ENCODE assay signal across 21 cellular contexts in the genomic region with DNA sequence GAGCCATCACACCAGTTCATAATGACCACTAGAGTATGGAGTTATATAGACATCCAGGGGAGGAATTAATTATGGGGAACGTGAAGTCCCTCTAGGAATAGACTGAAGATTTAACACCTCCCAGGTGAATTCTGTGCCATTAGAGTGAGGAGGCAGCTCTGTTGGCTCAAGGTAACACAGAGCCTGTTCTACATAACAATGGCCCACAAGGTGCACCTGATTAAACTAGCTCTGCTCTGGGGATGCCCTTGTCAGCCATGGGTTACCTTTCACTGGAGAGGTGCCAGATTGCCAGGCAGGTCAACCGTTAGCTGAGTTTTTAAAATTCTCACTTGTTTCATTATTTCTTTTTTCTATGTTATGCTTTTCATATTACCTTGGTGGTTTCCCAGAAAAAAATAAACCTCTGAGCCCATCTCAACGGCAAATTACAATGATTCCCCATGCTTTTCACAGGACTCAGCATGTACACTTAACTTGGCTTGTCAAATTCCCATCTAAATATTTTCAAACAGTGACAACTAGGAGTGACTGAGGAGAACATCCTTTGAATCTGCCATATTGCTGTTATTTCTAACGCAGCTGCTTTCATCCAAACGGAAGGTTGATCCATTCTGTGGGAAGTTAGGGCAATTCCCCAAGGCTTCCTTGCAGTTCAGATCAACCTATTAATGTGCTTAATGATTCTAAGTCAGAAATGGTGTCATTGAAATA.
"Had no signal": no experiment of that assay in that cellular context is flagged by ENCODE, and none has a peak within 500 bp of the region (broad histone marks: within the 10 kb centered on the region; RNA-seq: fewer than 3 reads in every experiment).

No MANE protein-coding gene starts in this region.

- H3K27ac Mint-ChIP-seq: activated CD4-positive, alpha-beta T cell treated with anti-CD3 and anti-CD28 coated beads, Interleukin-2, amount 10 ng/mL, durations not matched to agents 7 days and 5 days; activated CD8-positive, alpha-beta T cell treated with anti-CD3 and anti-CD28 coated beads, Interleukin-2, amount 10 ng/mL, durations not matched to agents 7 days and 5 days; activated naive CD4-positive, alpha-beta T cell treated with anti-CD3 and anti-CD28 coated beads, Interleukin-2, amount 50 U/mL, for 72 hours; activated T-helper 17 cell treated with anti-CD3 and anti-CD28 coated beads, Interleukin-2, amount 50 U/mL, for 72 hours; naive thymus-derived CD4-positive, alpha-beta T cell had no signal

- H3K4me1 Mint-ChIP-seq: activated CD4-positive, alpha-beta T cell treated with anti-CD3 and anti-CD28 coated beads, Interleukin-2, amount 10 ng/mL, durations not matched to agents 7 days and 5 days; activated T-helper 17 cell treated with anti-CD3 and anti-CD28 coated beads, Interleukin-2, amount 50 U/mL, for 72 hours; naive thymus-derived CD4-positive, alpha-beta T cell had no signal

- H3K27me3 Mint-ChIP-seq: activated CD4-positive, alpha-beta T cell treated with anti-CD3 and anti-CD28 coated beads, Interleukin-2, amount 10 ng/mL, durations not matched to agents 7 days and 5 days had no signal

- H3K27ac ChIP-seq: lower lobe of right lung, prostate gland, thoracic aorta, upper lobe of left lung, VCaP had no signal

- H3K4me1 ChIP-seq: lower lobe of right lung, prostate gland, upper lobe of left lung had no signal

- DNase-seq: activated CD4-positive, alpha-beta T cell treated with anti-CD3 and anti-CD28 coated beads, Interleukin-2, amount 10 ng/mL, durations not matched to agents 7 days and 5 days; activated CD4-positive, CD25-positive, alpha-beta regulatory T cell treated with anti-CD3 and anti-CD28 coated beads, Interleukin-2, amount 50 U/mL, for 72 hours; activated CD8-positive, alpha-beta T cell treated with anti-CD3 and anti-CD28 coated beads, Interleukin-2, amount 10 ng/mL, durations not matched to agents 7 days and 5 days; activated T-cell treated with anti-CD3 and anti-CD28 coated beads, Interleukin-2, amount 50 U/mL, for 1 hour; aorta; dermis blood vessel endothelial cell; effector CD8-positive, alpha-beta T cell; foreskin melanocyte; kidney; lower lobe of right lung; naive thymus-derived CD4-positive, alpha-beta T cell; stimulated activated CD4-positive, alpha-beta T cell treated with anti-CD3 and anti-CD28 coated beads, Interleukin-4, amount 100 ng/mL, for 24 hours; stimulated activated naive CD4-positive, alpha-beta T cell treated with Interleukin-2 at 50 U/mL for 16 hours; T-helper 2 cell; upper lobe of left lung had no signal

- H3K9me3 Mint-ChIP-seq: activated CD4-positive, alpha-beta T cell treated with anti-CD3 and anti-CD28 coated beads, Interleukin-2, amount 10 ng/mL, durations not matched to agents 7 days and 5 days; activated naive CD4-positive, alpha-beta T cell treated with anti-CD3 and anti-CD28 coated beads, Interleukin-2, amount 50 U/mL, for 72 hours; activated T-helper 17 cell treated with anti-CD3 and anti-CD28 coated beads, Interleukin-2, amount 50 U/mL, for 72 hours; brain; naive thymus-derived CD4-positive, alpha-beta T cell had no signal

- H3K36me3 ChIP-seq: lower lobe of right lung, prostate gland, thoracic aorta, upper lobe of left lung had no signal

- H3K9me3 ChIP-seq: lower lobe of right lung, prostate gland, thoracic aorta, upper lobe of left lung had no signal

- H3K4me3 Mint-ChIP-seq: activated CD4-positive, alpha-beta T cell treated with anti-CD3 and anti-CD28 coated beads, Interleukin-2, amount 10 ng/mL, durations not matched to agents 7 days and 5 days; activated CD8-positive, alpha-beta T cell treated with anti-CD3 and anti-CD28 coated beads, Interleukin-2, amount 10 ng/mL, durations not matched to agents 7 days and 5 days; activated T-helper 17 cell treated with anti-CD3 and anti-CD28 coated beads, Interleukin-2, amount 50 U/mL, for 72 hours; naive thymus-derived CD4-positive, alpha-beta T cell had no signal

- H3K36me3 Mint-ChIP-seq: activated naive CD4-positive, alpha-beta T cell treated with anti-CD3 and anti-CD28 coated beads, Interleukin-2, amount 50 U/mL, for 72 hours; brain; naive thymus-derived CD4-positive, alpha-beta T cell had no signal

- H3K27me3 ChIP-seq: upper lobe of left lung had no signal

- H3K4me3 ChIP-seq: lower lobe of right lung, prostate gland, thoracic aorta, upper lobe of left lung had no signal

- ATAC-seq: activated CD8-positive, alpha-beta T cell treated with anti-CD3 and anti-CD28 coated beads, Interleukin-2, amount 10 ng/mL, durations not matched to agents 7 days and 5 days; activated naive CD4-positive, alpha-beta T cell treated with anti-CD3 and anti-CD28 coated beads, Interleukin-2, amount 50 U/mL, for 72 hours; activated T-helper 17 cell treated with anti-CD3 and anti-CD28 coated beads, Interleukin-2, amount 50 U/mL, for 72 hours; lower lobe of right lung; naive thymus-derived CD4-positive, alpha-beta T cell had no signal
